Comparison of ENCODE assay signal across 1 cellular context in genomic region chr13:33229446-33230177, GRCh38.
TF ChIP-seq lines count a peak whose summit lies in the region.

No MANE protein-coding gene starts in this region.

TF ChIP-seq in IMR-90, 13 proteins besides CTCF, POLR2A, EP300 and RAD21 (continued from another document):
- TF ChIP-seq FOS (IDR thresholded peaks at IDR 0.05; ENCODE audit: low read depth, low read length) (no peak), RCOR1 (IDR thresholded peaks at IDR 0.05; ENCODE audit: insufficient replicate concordance, low read length) (no peak), MXI1 (IDR thresholded peaks at IDR 0.05; ENCODE audit: borderline replicate concordance, low read depth, low read length) (no peak), MAFK (IDR thresholded peaks at IDR 0.05; ENCODE audit: low read depth, low read length) (no peak), ELK1 (IDR thresholded peaks at IDR 0.05; ENCODE audit: borderline replicate concordance, low read depth, low read length) (no peak), BHLHE40 (IDR thresholded peaks at IDR 0.05; ENCODE audit: low read depth, low read length) (no peak), NFE2L2 (IDR thresholded peaks at IDR 0.05; ENCODE audit: low read depth, low read length) (no peak), RFX5 (IDR thresholded peaks at IDR 0.05; ENCODE audit: low read depth, low read length) (no peak), USF2 (IDR thresholded peaks at IDR 0.05; ENCODE audit: low read depth, low read length) (no peak), MAZ (IDR thresholded peaks at IDR 0.05; ENCODE audit: borderline replicate concordance, low read depth, low read length) (no peak)
